In genomic region chr16:89217388-89218191, GRCh38 we compare ENCODE assay signal across 1 cellular context.
A peak's percentile ranks its signal among the peaks of the same experiment; 100 is the strongest.
TF ChIP-seq lines count a peak whose summit lies in the region.

TSS of gene ZNF778 (plus strand) at chr16:89217703. CDS start at chr16:89221128, 3,425 bp downstream.

TF ChIP-seq in HepG2, 621 proteins besides CTCF, POLR2A, EP300 and RAD21 (continued from another document and continues in another):
- TF ChIP-seq, protein P1, sequence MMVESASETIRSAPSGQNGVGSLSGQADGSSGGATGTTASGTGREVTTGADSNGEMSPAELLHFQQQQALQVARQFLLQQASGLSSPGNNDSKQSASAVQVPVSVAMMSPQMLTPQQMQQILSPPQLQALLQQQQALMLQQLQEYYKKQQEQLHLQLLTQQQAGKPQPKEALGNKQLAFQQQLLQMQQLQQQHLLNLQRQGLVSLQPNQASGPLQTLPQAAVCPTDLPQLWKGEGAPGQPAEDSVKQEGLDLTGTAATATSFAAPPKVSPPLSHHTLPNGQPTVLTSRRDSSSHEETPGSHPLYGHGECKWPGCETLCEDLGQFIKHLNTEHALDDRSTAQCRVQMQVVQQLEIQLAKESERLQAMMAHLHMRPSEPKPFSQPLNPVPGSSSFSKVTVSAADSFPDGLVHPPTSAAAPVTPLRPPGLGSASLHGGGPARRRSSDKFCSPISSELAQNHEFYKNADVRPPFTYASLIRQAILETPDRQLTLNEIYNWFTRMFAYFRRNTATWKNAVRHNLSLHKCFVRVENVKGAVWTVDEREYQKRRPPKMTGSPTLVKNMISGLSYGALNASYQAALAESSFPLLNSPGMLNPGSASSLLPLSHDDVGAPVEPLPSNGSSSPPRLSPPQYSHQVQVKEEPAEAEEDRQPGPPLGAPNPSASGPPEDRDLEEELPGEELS (CRISPR knock-in tag; IDR thresholded peaks at IDR 0.05), result peak; percentile 37; the same call in 1 of the 2 replicates
- TF ChIP-seq MAFK (conservative IDR thresholded peaks at IDR 0.05 in 1 of 2, IDR thresholded peaks at IDR 0.05 in 1 of 2; ENCODE audit: low read length in 2 of 2) (no peak), NCOR1 (IDR thresholded peaks at IDR 0.05; ENCODE audit: borderline replicate concordance, low read length) (peak; percentile 23; the same call in 1 of the 2 replicates), NFE2L2 (IDR thresholded peaks at IDR 0.05; ENCODE audit: low read length) (no peak), AGO1 (IDR thresholded peaks at IDR 0.05; ENCODE audit: low read depth, low read length, poor library complexity, severe bottlenecking) (peak; percentile 90), XRCC5 (optimal IDR thresholded peaks at IDR 0.05; ENCODE audit: low read length) (peak; percentile 80), DBP (CRISPR knock-in tag; IDR thresholded peaks at IDR 0.05; ENCODE audit: not compliant biosample characterization) (peak; percentile 60), ZMYM2 (CRISPR knock-in tag; IDR thresholded peaks at IDR 0.05) (no peak), ZNF468 (CRISPR knock-in tag; IDR thresholded peaks at IDR 0.05) (0 out of 2 replicates have a peak, but pooled peaks have one; percentile 44), FOXK2 (IDR thresholded peaks at IDR 0.05) (no peak), ZNF629 (CRISPR knock-in tag; conservative IDR thresholded peaks at IDR 0.05) (no peak; the same call in 1 of the 2 replicates), ZNF598 (CRISPR knock-in tag; IDR thresholded peaks at IDR 0.05; ENCODE audit: borderline replicate concordance) (peak; percentile 97; the same call in 1 of the 2 replicates), KDM3A (CRISPR knock-in tag; IDR thresholded peaks at IDR 0.05; ENCODE audit: low read depth) (peak; percentile 96), KAT2B (IDR thresholded peaks at IDR 0.05; ENCODE audit: borderline replicate concordance, low read depth, low read length) (no peak), MTA1 (CRISPR knock-in tag; IDR thresholded peaks at IDR 0.05; ENCODE audit: borderline replicate concordance) (peak; percentile 66; the same call in 1 of the 2 replicates), ZFP36L2 (CRISPR knock-in tag; IDR thresholded peaks at IDR 0.05) (no peak), SRSF1 (optimal IDR thresholded peaks at IDR 0.05; ENCODE audit: low read depth, low read length) (peak; percentile 72), JUNB (CRISPR knock-in tag; IDR thresholded peaks at IDR 0.05; ENCODE audit: borderline replicate concordance) (no peak), E2F5 (CRISPR knock-in tag; conservative IDR thresholded peaks at IDR 0.05) (peak; percentile 67), ZNF326 (CRISPR knock-in tag; IDR thresholded peaks at IDR 0.05; ENCODE audit: borderline replicate concordance) (no peak), ZNF816 (CRISPR knock-in tag; IDR thresholded peaks at IDR 0.05; ENCODE audit: borderline replicate concordance) (no peak; the same call in 1 of the 2 replicates), ZFAT (CRISPR knock-in tag; conservative IDR thresholded peaks at IDR 0.05) (no peak), ZNF143 (CRISPR knock-in tag; IDR thresholded peaks at IDR 0.05) (peak; percentile 15; the same call in 1 of the 2 replicates), ZNF616 (CRISPR knock-in tag; IDR thresholded peaks at IDR 0.05; ENCODE audit: low read depth) (no peak), ZNF792 (CRISPR knock-in tag; IDR thresholded peaks at IDR 0.05) (peak; percentile 92), ZNF781 (CRISPR knock-in tag; IDR thresholded peaks at IDR 0.05; ENCODE audit: borderline replicate concordance, not compliant biosample characterization) (peak; percentile 68), ZNF382 (CRISPR knock-in tag; IDR thresholded peaks at IDR 0.05; ENCODE audit: borderline replicate concordance) (no peak), NR2F1 (CRISPR knock-in tag; IDR thresholded peaks at IDR 0.05) (peak; percentile 12 to 26; a peak in 1 of 4 replicates), ZBTB42 (CRISPR knock-in tag; IDR thresholded peaks at IDR 0.05) (no peak), HINFP (CRISPR knock-in tag; IDR thresholded peaks at IDR 0.05; ENCODE audit: low read depth) (no peak)
- TF ChIP-seq, protein P2, sequence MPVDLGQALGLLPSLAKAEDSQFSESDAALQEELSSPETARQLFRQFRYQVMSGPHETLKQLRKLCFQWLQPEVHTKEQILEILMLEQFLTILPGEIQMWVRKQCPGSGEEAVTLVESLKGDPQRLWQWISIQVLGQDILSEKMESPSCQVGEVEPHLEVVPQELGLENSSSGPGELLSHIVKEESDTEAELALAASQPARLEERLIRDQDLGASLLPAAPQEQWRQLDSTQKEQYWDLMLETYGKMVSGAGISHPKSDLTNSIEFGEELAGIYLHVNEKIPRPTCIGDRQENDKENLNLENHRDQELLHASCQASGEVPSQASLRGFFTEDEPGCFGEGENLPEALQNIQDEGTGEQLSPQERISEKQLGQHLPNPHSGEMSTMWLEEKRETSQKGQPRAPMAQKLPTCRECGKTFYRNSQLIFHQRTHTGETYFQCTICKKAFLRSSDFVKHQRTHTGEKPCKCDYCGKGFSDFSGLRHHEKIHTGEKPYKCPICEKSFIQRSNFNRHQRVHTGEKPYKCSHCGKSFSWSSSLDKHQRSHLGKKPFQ (CRISPR knock-in tag; IDR thresholded peaks at IDR 0.05; ENCODE audit: insufficient replicate concordance), result peak; percentile 58
- TF ChIP-seq, protein P3, sequence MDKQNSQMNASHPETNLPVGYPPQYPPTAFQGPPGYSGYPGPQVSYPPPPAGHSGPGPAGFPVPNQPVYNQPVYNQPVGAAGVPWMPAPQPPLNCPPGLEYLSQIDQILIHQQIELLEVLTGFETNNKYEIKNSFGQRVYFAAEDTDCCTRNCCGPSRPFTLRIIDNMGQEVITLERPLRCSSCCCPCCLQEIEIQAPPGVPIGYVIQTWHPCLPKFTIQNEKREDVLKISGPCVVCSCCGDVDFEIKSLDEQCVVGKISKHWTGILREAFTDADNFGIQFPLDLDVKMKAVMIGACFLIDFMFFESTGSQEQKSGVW (CRISPR knock-in tag; IDR thresholded peaks at IDR 0.05; ENCODE audit: borderline replicate concordance), result no peak
- TF ChIP-seq, protein P4, sequence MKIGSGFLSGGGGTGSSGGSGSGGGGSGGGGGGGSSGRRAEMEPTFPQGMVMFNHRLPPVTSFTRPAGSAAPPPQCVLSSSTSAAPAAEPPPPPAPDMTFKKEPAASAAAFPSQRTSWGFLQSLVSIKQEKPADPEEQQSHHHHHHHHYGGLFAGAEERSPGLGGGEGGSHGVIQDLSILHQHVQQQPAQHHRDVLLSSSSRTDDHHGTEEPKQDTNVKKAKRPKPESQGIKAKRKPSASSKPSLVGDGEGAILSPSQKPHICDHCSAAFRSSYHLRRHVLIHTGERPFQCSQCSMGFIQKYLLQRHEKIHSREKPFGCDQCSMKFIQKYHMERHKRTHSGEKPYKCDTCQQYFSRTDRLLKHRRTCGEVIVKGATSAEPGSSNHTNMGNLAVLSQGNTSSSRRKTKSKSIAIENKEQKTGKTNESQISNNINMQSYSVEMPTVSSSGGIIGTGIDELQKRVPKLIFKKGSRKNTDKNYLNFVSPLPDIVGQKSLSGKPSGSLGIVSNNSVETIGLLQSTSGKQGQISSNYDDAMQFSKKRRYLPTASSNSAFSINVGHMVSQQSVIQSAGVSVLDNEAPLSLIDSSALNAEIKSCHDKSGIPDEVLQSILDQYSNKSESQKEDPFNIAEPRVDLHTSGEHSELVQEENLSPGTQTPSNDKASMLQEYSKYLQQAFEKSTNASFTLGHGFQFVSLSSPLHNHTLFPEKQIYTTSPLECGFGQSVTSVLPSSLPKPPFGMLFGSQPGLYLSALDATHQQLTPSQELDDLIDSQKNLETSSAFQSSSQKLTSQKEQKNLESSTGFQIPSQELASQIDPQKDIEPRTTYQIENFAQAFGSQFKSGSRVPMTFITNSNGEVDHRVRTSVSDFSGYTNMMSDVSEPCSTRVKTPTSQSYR (CRISPR knock-in tag; IDR thresholded peaks at IDR 0.05; ENCODE audit: borderline replicate concordance), result 0 out of 2 replicates have a peak, but pooled peaks have one; percentile 6
- TF ChIP-seq, protein P5, sequence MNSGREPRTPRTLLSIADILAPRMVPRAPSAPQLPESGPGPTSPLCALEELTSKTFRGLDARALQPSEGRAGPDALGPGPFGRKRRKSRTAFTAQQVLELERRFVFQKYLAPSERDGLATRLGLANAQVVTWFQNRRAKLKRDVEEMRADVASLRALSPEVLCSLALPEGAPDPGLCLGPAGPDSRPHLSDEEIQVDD (CRISPR knock-in tag; IDR thresholded peaks at IDR 0.05; ENCODE audit: borderline replicate concordance), result peak; percentile 85
- TF ChIP-seq, protein P6, sequence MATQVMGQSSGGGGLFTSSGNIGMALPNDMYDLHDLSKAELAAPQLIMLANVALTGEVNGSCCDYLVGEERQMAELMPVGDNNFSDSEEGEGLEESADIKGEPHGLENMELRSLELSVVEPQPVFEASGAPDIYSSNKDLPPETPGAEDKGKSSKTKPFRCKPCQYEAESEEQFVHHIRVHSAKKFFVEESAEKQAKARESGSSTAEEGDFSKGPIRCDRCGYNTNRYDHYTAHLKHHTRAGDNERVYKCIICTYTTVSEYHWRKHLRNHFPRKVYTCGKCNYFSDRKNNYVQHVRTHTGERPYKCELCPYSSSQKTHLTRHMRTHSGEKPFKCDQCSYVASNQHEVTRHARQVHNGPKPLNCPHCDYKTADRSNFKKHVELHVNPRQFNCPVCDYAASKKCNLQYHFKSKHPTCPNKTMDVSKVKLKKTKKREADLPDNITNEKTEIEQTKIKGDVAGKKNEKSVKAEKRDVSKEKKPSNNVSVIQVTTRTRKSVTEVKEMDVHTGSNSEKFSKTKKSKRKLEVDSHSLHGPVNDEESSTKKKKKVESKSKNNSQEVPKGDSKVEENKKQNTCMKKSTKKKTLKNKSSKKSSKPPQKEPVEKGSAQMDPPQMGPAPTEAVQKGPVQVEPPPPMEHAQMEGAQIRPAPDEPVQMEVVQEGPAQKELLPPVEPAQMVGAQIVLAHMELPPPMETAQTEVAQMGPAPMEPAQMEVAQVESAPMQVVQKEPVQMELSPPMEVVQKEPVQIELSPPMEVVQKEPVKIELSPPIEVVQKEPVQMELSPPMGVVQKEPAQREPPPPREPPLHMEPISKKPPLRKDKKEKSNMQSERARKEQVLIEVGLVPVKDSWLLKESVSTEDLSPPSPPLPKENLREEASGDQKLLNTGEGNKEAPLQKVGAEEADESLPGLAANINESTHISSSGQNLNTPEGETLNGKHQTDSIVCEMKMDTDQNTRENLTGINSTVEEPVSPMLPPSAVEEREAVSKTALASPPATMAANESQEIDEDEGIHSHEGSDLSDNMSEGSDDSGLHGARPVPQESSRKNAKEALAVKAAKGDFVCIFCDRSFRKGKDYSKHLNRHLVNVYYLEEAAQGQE (IDR thresholded peaks at IDR 0.05; ENCODE audit: borderline replicate concordance in 1 of 2, low read depth in 1 of 2, low read length in 2 of 2), result 0 out of 4 replicates have a peak, but pooled peaks of 1 of the 2 experiments have one; percentile 51
- TF ChIP-seq, protein P7, sequence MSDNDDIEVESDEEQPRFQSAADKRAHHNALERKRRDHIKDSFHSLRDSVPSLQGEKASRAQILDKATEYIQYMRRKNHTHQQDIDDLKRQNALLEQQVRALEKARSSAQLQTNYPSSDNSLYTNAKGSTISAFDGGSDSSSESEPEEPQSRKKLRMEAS (IDR thresholded peaks at IDR 0.05), result peak; percentile 85
- TF ChIP-seq, protein P8, sequence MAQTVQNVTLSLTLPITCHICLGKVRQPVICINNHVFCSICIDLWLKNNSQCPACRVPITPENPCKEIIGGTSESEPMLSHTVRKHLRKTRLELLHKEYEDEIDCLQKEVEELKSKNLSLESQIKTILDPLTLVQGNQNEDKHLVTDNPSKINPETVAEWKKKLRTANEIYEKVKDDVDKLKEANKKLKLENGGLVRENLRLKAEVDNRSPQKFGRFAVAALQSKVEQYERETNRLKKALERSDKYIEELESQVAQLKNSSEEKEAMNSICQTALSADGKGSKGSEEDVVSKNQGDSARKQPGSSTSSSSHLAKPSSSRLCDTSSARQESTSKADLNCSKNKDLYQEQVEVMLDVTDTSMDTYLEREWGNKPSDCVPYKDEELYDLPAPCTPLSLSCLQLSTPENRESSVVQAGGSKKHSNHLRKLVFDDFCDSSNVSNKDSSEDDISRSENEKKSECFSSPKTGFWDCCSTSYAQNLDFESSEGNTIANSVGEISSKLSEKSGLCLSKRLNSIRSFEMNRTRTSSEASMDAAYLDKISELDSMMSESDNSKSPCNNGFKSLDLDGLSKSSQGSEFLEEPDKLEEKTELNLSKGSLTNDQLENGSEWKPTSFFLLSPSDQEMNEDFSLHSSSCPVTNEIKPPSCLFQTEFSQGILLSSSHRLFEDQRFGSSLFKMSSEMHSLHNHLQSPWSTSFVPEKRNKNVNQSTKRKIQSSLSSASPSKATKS (CRISPR knock-in tag; IDR thresholded peaks at IDR 0.05), result no peak
- TF ChIP-seq, protein P9, sequence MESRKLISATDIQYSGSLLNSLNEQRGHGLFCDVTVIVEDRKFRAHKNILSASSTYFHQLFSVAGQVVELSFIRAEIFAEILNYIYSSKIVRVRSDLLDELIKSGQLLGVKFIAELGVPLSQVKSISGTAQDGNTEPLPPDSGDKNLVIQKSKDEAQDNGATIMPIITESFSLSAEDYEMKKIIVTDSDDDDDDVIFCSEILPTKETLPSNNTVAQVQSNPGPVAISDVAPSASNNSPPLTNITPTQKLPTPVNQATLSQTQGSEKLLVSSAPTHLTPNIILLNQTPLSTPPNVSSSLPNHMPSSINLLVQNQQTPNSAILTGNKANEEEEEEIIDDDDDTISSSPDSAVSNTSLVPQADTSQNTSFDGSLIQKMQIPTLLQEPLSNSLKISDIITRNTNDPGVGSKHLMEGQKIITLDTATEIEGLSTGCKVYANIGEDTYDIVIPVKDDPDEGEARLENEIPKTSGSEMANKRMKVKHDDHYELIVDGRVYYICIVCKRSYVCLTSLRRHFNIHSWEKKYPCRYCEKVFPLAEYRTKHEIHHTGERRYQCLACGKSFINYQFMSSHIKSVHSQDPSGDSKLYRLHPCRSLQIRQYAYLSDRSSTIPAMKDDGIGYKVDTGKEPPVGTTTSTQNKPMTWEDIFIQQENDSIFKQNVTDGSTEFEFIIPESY (CRISPR knock-in tag; IDR thresholded peaks at IDR 0.05), result 0 out of 2 replicates have a peak, but pooled peaks have one; percentile 8
